Comparison of ENCODE assay signal across 9 cellular contexts in genomic region chr7:151696738-151697514, GRCh38.
DNase-seq lines count a peak whose midpoint lies in the region; ATAC-seq and TF ChIP-seq lines count a peak whose summit lies in the region.
"Had no signal": no experiment of that assay in that cellular context is flagged by ENCODE, and none has a peak within 500 bp of the region (broad histone marks: within the 10 kb centered on the region; RNA-seq: fewer than 3 reads in every experiment).

No MANE protein-coding gene starts in this region.

- H3K4me3 Mint-ChIP-seq in MCF 10A (ENCODE audit: unreplicated experiment), result no peak overlapping the region
- no peak overlapping the region for H3K4me3 Mint-ChIP-seq in activated CD8-positive, alpha-beta T cell treated with anti-CD3 and anti-CD28 coated beads for 36 hours
- H3K4me3 Mint-ChIP-seq: CD4-positive, CD25-positive, alpha-beta regulatory T cell had no signal

- no peak overlapping the region for H2BK5ac ChIP-seq in mesendoderm (ENCODE audit: low read length)

- H3K27ac ChIP-seq in mesendoderm (ENCODE audit: low read depth, low read length), result no peak overlapping the region

- no TSS peak for BruUV-seq in MCF 10A (replicated peaks; lab: Mats Ljungman, UMichigan)

- H3K9ac ChIP-seq in mesendoderm (ENCODE audit: low read length), result no peak overlapping the region

- no peak overlapping the region for H3K4ac ChIP-seq in mesendoderm (ENCODE audit: low read depth, low read length)

- H2BK15ac ChIP-seq in mesendoderm (replicated peaks; ENCODE audit: low read depth), result no peak overlapping the region

- no peak overlapping the region for H3K4me2 ChIP-seq in mesendoderm (ENCODE audit: low read length)

- H3K18ac ChIP-seq in mesendoderm (ENCODE audit: low read length), result no peak overlapping the region

- ATAC-seq in activated CD8-positive, alpha-beta T cell treated with anti-CD3 and anti-CD28 coated beads for 36 hours, result no peak

- no peak overlapping the region for H3K4me3 ChIP-seq in mesendoderm (ENCODE audit: low read length)

- no CpG with 5 or more reads among the region's 18 CpGs for WGBS in mesendoderm (ENCODE audit: extremely low coverage, insufficient coverage, low lambda C conversion rate)

- no peak for TF ChIP-seq CTCF in MCF 10A (IDR thresholded peaks at IDR 0.05; ENCODE audit: unreplicated experiment)
- no peak for TF ChIP-seq CTCF in activated CD8-positive, alpha-beta T cell treated with anti-CD3 and anti-CD28 coated beads for 36 hours (IDR thresholded peaks at IDR 0.05)

- no peak overlapping the region for H2AK5ac ChIP-seq in mesendoderm (ENCODE audit: low read length)

- no peaks in the 10 kb centered on the region for H3K9me3 Mint-ChIP-seq in MCF 10A (ENCODE audit: unreplicated experiment)
- no peaks in the 10 kb centered on the region for H3K9me3 Mint-ChIP-seq in activated CD8-positive, alpha-beta T cell treated with anti-CD3 and anti-CD28 coated beads for 36 hours
- H3K9me3 Mint-ChIP-seq: CD4-positive, CD25-positive, alpha-beta regulatory T cell had no signal

- no peaks in the 10 kb centered on the region for H3K36me3 Mint-ChIP-seq in MCF 10A (ENCODE audit: insufficient read depth, unreplicated experiment)
- H3K36me3 Mint-ChIP-seq in activated CD8-positive, alpha-beta T cell treated with anti-CD3 and anti-CD28 coated beads for 36 hours (ENCODE audit: low read depth), result no peaks in the 10 kb centered on the region

- POLR2A ChIA-PET in MCF 10A (lab: Yijun Ruan, JAX), result interaction anchor here (0.6 to 4.5 kb wide), 13 partner anchors 10 to 206 kb away, joined by 3 to 49 read pairs (median 3); no protein-coding TSS in a partner anchor
- POLR2A ChIA-PET in activated CD8-positive, alpha-beta T cell treated with anti-CD3 and anti-CD28 coated beads for 36 hours (lab: Charles Lee), result no interaction called here

- CTCF ChIA-PET in MCF 10A (lab: Yijun Ruan, JAX), result interaction anchor here (0.5 to 1.8 kb wide), 19 partner anchors 10 to 97 kb away, joined by 3 to 10 read pairs (median 4); no protein-coding TSS in a partner anchor
- CTCF ChIA-PET in activated CD8-positive, alpha-beta T cell treated with anti-CD3 and anti-CD28 coated beads for 36 hours (lab: Charles Lee), result interaction anchor here (1.8 kb wide), 1 partner anchor 10 kb away, joined by 6 read pairs; no protein-coding TSS in a partner anchor

- H2BK120ac ChIP-seq in mesendoderm (ENCODE audit: low read depth, low read length), result no peak overlapping the region

- H3K27me3 Mint-ChIP-seq in MCF 10A (ENCODE audit: insufficient read depth, unreplicated experiment), result no peaks in the 10 kb centered on the region
- no peaks in the 10 kb centered on the region for H3K27me3 Mint-ChIP-seq in activated CD8-positive, alpha-beta T cell treated with anti-CD3 and anti-CD28 coated beads for 36 hours
- H3K27me3 Mint-ChIP-seq: CD4-positive, CD25-positive, alpha-beta regulatory T cell had no signal

- H3K4me1 Mint-ChIP-seq in MCF 10A (ENCODE audit: insufficient read depth, unreplicated experiment), result peaks cover 34% of the 10 kb centered on the region
- H3K4me1 Mint-ChIP-seq in activated CD8-positive, alpha-beta T cell treated with anti-CD3 and anti-CD28 coated beads for 36 hours (ENCODE audit: low read depth), result peaks cover 9% of the 10 kb centered on the region

- no peaks in the 10 kb centered on the region for H3K36me3 ChIP-seq in mesendoderm (ENCODE audit: control insufficient read depth, insufficient read depth, low read length)

- H3K79me2 ChIP-seq in mesendoderm (ENCODE audit: control insufficient read depth, insufficient read depth, low read length), result no peaks in the 10 kb centered on the region

- no peak overlapping the region for H4K8ac ChIP-seq in mesendoderm (ENCODE audit: low read depth, low read length)

- H3K79me1 ChIP-seq in mesendoderm (ENCODE audit: low read length), result no peaks in the 10 kb centered on the region

- no peak overlapping the region for H4K5ac ChIP-seq in mesendoderm (ENCODE audit: low read length)

- no peak overlapping the region for H3K23ac ChIP-seq in mesendoderm (ENCODE audit: low read length)

- no peaks in the 10 kb centered on the region for H3K27me3 ChIP-seq in mesendoderm (ENCODE audit: insufficient read depth, low read length, poor library complexity)

- no peak overlapping the region for H3K56ac ChIP-seq in mesendoderm (ENCODE audit: low read length)

- DNase-seq in C1 segment of cervical spinal cord (lab: John Stamatoyannopoulos, UW) (peak in 8 of 14 donors; percentile 19 to 69 (median 34)), NCI-H187 (lab: John Stamatoyannopoulos, UW) (peak; percentile 88 to 94), MCF 10A (ENCODE audit: unreplicated experiment) (peak; percentile 87), mesendoderm (peak; percentile 70), HUDEP-2 (lab: John Stamatoyannopoulos, UW; ENCODE audit: unreplicated experiment in 76 of 76) (no peak), midbrain (lab: John Stamatoyannopoulos, UW) (no peak), T1000 (lab: John Stamatoyannopoulos, UW) (no peak)
- DNase-seq in activated CD8-positive, alpha-beta T cell treated with anti-CD3 and anti-CD28 coated beads for 36 hours, result no peak
- DNase-seq: CD4-positive, CD25-positive, alpha-beta regulatory T cell had no signal

- H3K4me1 ChIP-seq in mesendoderm (ENCODE audit: control insufficient read depth, low read depth, low read length), result no peaks in the 10 kb centered on the region

- peak overlapping the region; percentile 26 for H3K27ac Mint-ChIP-seq in MCF 10A (ENCODE audit: low read depth, unreplicated experiment)
- no peak overlapping the region for H3K27ac Mint-ChIP-seq in activated CD8-positive, alpha-beta T cell treated with anti-CD3 and anti-CD28 coated beads for 36 hours
- H3K27ac Mint-ChIP-seq: CD4-positive, CD25-positive, alpha-beta regulatory T cell had no signal

- intact Hi-C loops in MCF 10A (cut with micrococcal nuclease), result loop anchor here (2.0 kb wide), 1 partner anchor 66 kb away; no protein-coding TSS in a partner anchor
- intact Hi-C loops in activated CD8-positive, alpha-beta T cell treated with anti-CD3 and anti-CD28 coated beads for 36 hours (cut with micrococcal nuclease), result no loop called here

Comparison
In these comparisons a context has a peak if more than half of its experiments do, and no peak if none do; other contexts are left out.
1. DNase-seq: peak in C1 segment of cervical spinal cord (8 of 14), NCI-H187 (2 of 2), MCF 10A (single experiment) and mesendoderm (single experiment); none in activated CD8-positive, alpha-beta T cell treated with anti-CD3 and anti-CD28 coated beads for 36 hours (single experiment), HUDEP-2 (0 of 76), midbrain (single experiment) and T1000 (single experiment).